ENCODE assay signal across 4 cellular contexts in the genomic region with DNA sequence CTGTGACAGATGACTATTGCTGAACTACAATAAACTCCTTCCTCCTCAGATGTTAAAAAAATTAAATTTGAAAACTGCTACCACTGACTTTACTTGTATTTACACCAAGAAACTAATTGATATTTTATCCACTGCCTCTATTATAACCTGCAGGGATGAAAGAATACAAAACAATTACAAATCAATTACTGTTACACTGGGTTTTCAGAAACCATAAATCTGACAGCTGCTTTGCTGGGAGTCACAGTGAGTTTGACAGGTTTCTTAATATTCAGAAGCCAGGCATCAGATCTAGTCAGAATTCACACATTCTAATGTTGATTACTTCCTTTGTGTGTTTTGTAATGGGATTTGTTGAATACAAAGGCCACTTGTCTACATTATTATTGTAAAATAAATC.
"Had no signal": no experiment of that assay in that cellular context is flagged by ENCODE, and none has a peak within 500 bp of the region (broad histone marks: within the 10 kb centered on the region; RNA-seq: fewer than 3 reads in every experiment).

No MANE protein-coding gene starts in this region.

- H2AFZ ChIP-seq: GM23338 had no signal

- DNase-seq: H9, HFFc6 had no signal

- H3K4me2 ChIP-seq: GM23338 had no signal

- H3K4me3 ChIP-seq: GM23338 had no signal

- H3K27ac ChIP-seq: HL-60 had no signal
